ENCODE assay signal across 8 cellular contexts in genomic region chr10:26739087-26739631, GRCh38. TPM values are rescaled to one million over a fixed set of nuclear protein-coding genes. Genes with fewer than 3 reads are reported as not detected.
DNase-seq lines count a peak whose midpoint lies in the region; ATAC-seq and FAIRE-seq lines count a peak whose summit lies in the region.

No MANE protein-coding gene starts in this region.

- peak; percentile 34 for ATAC-seq in HG02840 (IDR thresholded peaks at IDR 0.05; ENCODE audit: low FRiP score, unreplicated experiment)
- peak in 1 of 4 experiments; percentile 30 for ATAC-seq in T-cell (replicated peaks in 1 of 4)
- peak; percentile 45 for ATAC-seq in stimulated activated naive CD8-positive, alpha-beta T cell treated with anti-CD3 and anti-CD28 coated beads, Interleukin-15, Interleukin-2, amounts not matched to agents 100 U/mL and 50 U/mL, for 24 hours
- ATAC-seq in sciatic nerve, result no peak

- CTCF ChIA-PET in T-cell (lab: Charles Lee), result interaction anchor here (0.8 to 1.5 kb wide), 2 partner anchors 13 kb away, joined by 3 to 5 read pairs; no protein-coding TSS in a partner anchor

- H3K9me3 Mint-ChIP-seq in T-cell, result no peaks in the 10 kb centered on the region

- peaks cover 23% of the 10 kb centered on the region for H3K36me3 Mint-ChIP-seq in T-cell

- no peak for FAIRE-seq in HTR-8/SVneo (lab: Jason Lieb, UNC)

- POLR2A ChIA-PET in T-cell (lab: Charles Lee), result no interaction called here

- DNase-seq in stimulated activated CD4-positive, alpha-beta T cell treated with anti-CD3 and anti-CD28 coated beads, Interleukin-15, amount 100 ng/mL, for 24 hours, result peak; percentile 44
- no peak for DNase-seq in stimulated activated CD4-positive, alpha-beta T cell treated with anti-CD3 and anti-CD28 coated beads, Interleukin-12 subunit alpha, Interleukin-12 subunit beta, amount 100 ng/mL, for 4 hours
- DNase-seq in T-cell, result no peak
- DNase-seq in stimulated activated naive CD8-positive, alpha-beta T cell treated with anti-CD3 and anti-CD28 coated beads, Interleukin-15, Interleukin-2, amounts not matched to agents 100 U/mL and 50 U/mL, for 24 hours, result no peak
- DNase-seq in sciatic nerve (ENCODE audit: low spot score), result no peak
- no peak for DNase-seq in HTR-8/SVneo (ENCODE audit: insufficient read length, low spot score)
- no peak for DNase-seq in SIG-M5 treated with dmso at 0.1 percent for 504 hours (lab: John Stamatoyannopoulos, UW; ENCODE audit: unreplicated experiment)

- intact Hi-C loops in sciatic nerve (cut with DNase I), result no loop called here

- H3K4me3 Mint-ChIP-seq in T-cell, result peak overlapping the region in 1 of 3 donors; percentile 11

- no peaks in the 10 kb centered on the region for H3K27me3 Mint-ChIP-seq in T-cell

- peak overlapping the region; percentile 56 to 72 for H3K27ac Mint-ChIP-seq in T-cell

- H3K4me1 Mint-ChIP-seq in T-cell, result peaks cover 8 to 25% (median 11%) of the 10 kb centered on the region in 3 donors

RNA-seq across cellular contexts. Expression of gene PDSS1, which starts 41.7 kb away (rescaled TPM):
- 1 to 10 TPM; 2.1 to 6.2 (median 2.9) TPM for total RNA-seq in T-cell
- 3.8 TPM for total RNA-seq in sciatic nerve
